ENCODE assay signal across 1 cellular context in the genomic region with DNA sequence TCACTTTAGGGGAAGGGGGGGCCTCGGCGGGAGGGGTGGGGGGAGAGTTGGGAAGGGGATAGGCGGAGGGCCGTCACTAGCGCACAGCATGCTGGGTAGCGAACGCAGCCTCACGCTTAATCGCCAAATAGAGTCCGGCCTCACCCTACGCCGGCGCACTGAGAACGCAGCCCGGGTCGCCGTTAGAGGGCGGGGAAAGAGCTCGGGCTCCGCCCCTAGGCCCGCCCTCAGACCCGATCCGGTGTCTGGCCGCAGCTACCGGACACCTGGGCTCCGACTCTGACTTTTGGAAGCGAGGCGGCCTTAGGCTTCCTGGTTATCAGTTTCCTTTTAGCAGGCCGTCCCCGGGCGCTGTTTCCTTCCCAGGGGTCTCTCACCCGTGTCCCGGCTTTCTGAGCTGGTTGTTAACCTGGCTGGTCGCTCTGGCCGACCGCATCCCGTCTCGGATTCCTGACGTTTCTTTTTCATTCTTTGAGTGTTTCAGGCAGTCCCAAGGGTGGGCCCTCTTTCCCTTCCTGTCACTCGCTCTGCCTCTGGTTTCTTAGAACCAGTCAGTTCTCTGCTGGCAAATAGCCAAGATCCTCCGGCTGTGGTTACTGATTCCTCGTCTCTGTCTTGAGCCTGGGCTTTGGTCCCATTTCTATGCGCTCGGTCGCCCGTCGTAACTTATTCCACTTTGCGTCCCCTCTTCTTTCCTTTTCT.
TF ChIP-seq lines count a peak whose summit lies in the region.

No MANE protein-coding gene starts in this region.

TF ChIP-seq in neural cell, 6 proteins besides CTCF, POLR2A, EP300 and RAD21:
- TF ChIP-seq REST (IDR thresholded peaks at IDR 0.05; ENCODE audit: borderline replicate concordance) (no peak), POLR2AphosphoS5 (IDR thresholded peaks at IDR 0.05) (peak; percentile 20), SMC3 (conservative IDR thresholded peaks at IDR 0.05; ENCODE audit: poor library complexity) (peak; percentile 53), MXI1 (conservative IDR thresholded peaks at IDR 0.05; ENCODE audit: poor library complexity, severe bottlenecking) (peak; percentile 49), TAF1 (IDR thresholded peaks at IDR 0.05; ENCODE audit: low read depth) (peak; percentile 75), EZH2 (IDR thresholded peaks at IDR 0.05; ENCODE audit: borderline replicate concordance, insufficient read depth, low read length, poor library complexity, severe bottlenecking) (no peak)
